In genomic region chr21:38524168-38525153, GRCh38 we compare ENCODE assay signal across 20 cellular contexts. TPM values are rescaled to one million over a fixed set of nuclear protein-coding genes. Genes with fewer than 3 reads are reported as not detected.
DNase-seq lines count a peak whose midpoint lies in the region; ATAC-seq, FAIRE-seq and TF ChIP-seq lines count a peak whose summit lies in the region.
"Had no signal": no experiment of that assay in that cellular context is flagged by ENCODE, and none has a peak within 500 bp of the region (broad histone marks: within the 10 kb centered on the region; RNA-seq: fewer than 3 reads in every experiment).

No MANE protein-coding gene starts in this region.

- H3K4me1 Mint-ChIP-seq in activated T-helper 17 cell treated with anti-CD3 and anti-CD28 coated beads, Interleukin-2, amount 50 U/mL, for 72 hours, result peaks cover 4% of the 10 kb centered on the region

- no peak for ATAC-seq in activated T-helper 17 cell treated with anti-CD3 and anti-CD28 coated beads, Interleukin-2, amount 50 U/mL, for 72 hours (replicated peaks)

- FAIRE-seq in urothelium cell line (lab: Jason Lieb, UNC), result no peak
- FAIRE-seq: A204.1, GM19239 had no signal

- H3K4me3 ChIP-seq in lower leg skin (ENCODE audit: low read depth, poor library complexity, severe bottlenecking), result no peak overlapping the region
- H3K4me3 ChIP-seq: SK-N-MC had no signal

- H3K27me3 Mint-ChIP-seq in activated T-helper 17 cell treated with anti-CD3 and anti-CD28 coated beads, Interleukin-2, amount 50 U/mL, for 72 hours, result peaks cover 14% of the 10 kb centered on the region

- DNase-seq in NCI-H345 treated with DMSO at 0.1 percent for 48 hours (lab: John Stamatoyannopoulos, UW; ENCODE audit: unreplicated experiment) (peak; percentile 16), NCI-H345 (lab: John Stamatoyannopoulos, UW) (no peak), NCI-H146 treated with DMSO at 0.1 percent for 48 hours (lab: John Stamatoyannopoulos, UW; ENCODE audit: unreplicated experiment) (peak; percentile 68), cerebellar nuclear complex (lab: John Stamatoyannopoulos, UW) (no peak), urothelium cell line (ENCODE audit: low spot score) (no peak), lower leg skin (ENCODE audit: low spot score in 2 of 2) (no peak)
- DNase-seq: Caco-2; CD4-positive, alpha-beta T cell; GF-D8; H7; KG1; NCI-H1436; NCI-H2081; NCI-H526; SHP77 had no signal

- H3K27ac Mint-ChIP-seq in activated T-helper 17 cell treated with anti-CD3 and anti-CD28 coated beads, Interleukin-2, amount 50 U/mL, for 72 hours, result peak overlapping the region; percentile 28
- H3K27ac Mint-ChIP-seq: CD4-positive, alpha-beta T cell had no signal

- no peak overlapping the region for H3K4me3 Mint-ChIP-seq in activated T-helper 17 cell treated with anti-CD3 and anti-CD28 coated beads, Interleukin-2, amount 50 U/mL, for 72 hours
- H3K4me3 Mint-ChIP-seq: CD4-positive, alpha-beta T cell had no signal

- 76 to 82% methylated on average over 4 of the region's 4 CpGs for WGBS in lower leg skin, 2 donors

- H3K36me3 Mint-ChIP-seq in activated T-helper 17 cell treated with anti-CD3 and anti-CD28 coated beads, Interleukin-2, amount 50 U/mL, for 72 hours (ENCODE audit: low read depth), result no peaks in the 10 kb centered on the region

- intact Hi-C loops in lower leg skin (cut with DNase I; ENCODE audit: low total_unique reads), result no loop called here

- TF ChIP-seq CTCF in lower leg skin (IDR thresholded peaks at IDR 0.05), result no peak

- H3K9me3 Mint-ChIP-seq in activated T-helper 17 cell treated with anti-CD3 and anti-CD28 coated beads, Interleukin-2, amount 50 U/mL, for 72 hours, result peaks cover 4% of the 10 kb centered on the region
- H3K9me3 Mint-ChIP-seq: CD4-positive, alpha-beta T cell had no signal

- no peak for TF ChIP-seq POLR2A in lower leg skin (IDR thresholded peaks at IDR 0.05)

RNA-seq across cellular contexts. Expression of gene ERG, which starts 26.2 kb away (rescaled TPM):
- not detected for total RNA-seq in activated T-helper 17 cell treated with anti-CD3 and anti-CD28 coated beads, Interleukin-2, amount 50 U/mL, for 72 hours
- 10 to 100 TPM in 1 of 4 donors, 1 to 10 TPM in 3; 3.5 to 12.5 (median 6.6) TPM for total RNA-seq in lower leg skin
- total RNA-seq: Caco-2; CD4-positive, alpha-beta T cell; RPMI7951 had no signal

Comparison
In these comparisons a context has a peak if more than half of its experiments do, and no peak if none do; other contexts are left out.
1. DNase-seq: peak in NCI-H345 treated with DMSO at 0.1 percent for 48 hours (single experiment) and NCI-H146 treated with DMSO at 0.1 percent for 48 hours (single experiment); none in NCI-H345 (single experiment), cerebellar nuclear complex (0 of 2), urothelium cell line (single experiment) and lower leg skin (0 of 2).
2. RNA of gene ERG, which starts 26.2 kb away (total RNA-seq): 3.5 to 12.5 TPM in lower leg skin; not detected in activated T-helper 17 cell treated with anti-CD3 and anti-CD28 coated beads, Interleukin-2, amount 50 U/mL, for 72 hours; every median in the first group is over 4 times any median in the second.